In genomic region chr16:14649816-14650215, GRCh38 we compare ENCODE assay signal across 18 cellular contexts. TPM values are rescaled to one million over a fixed set of nuclear protein-coding genes. Genes with fewer than 3 reads are reported as not detected.
"Had no signal": no experiment of that assay in that cellular context is flagged by ENCODE, and none has a peak within 500 bp of the region (broad histone marks: within the 10 kb centered on the region; RNA-seq: fewer than 3 reads in every experiment).

No MANE protein-coding gene starts in this region.

- DNase-seq: activated CD4-positive, alpha-beta T cell treated with anti-CD3 and anti-CD28 coated beads for 4 hours; activated CD8-positive, alpha-beta memory T cell treated with anti-CD3 and anti-CD28 coated beads for 24 hours; activated gamma-delta T cell treated with Interleukin-2 at 50 U/mL for 16 hours; adrenal gland; dorsolateral prefrontal cortex; hippocampal formation; kidney; left lung; naive thymus-derived CD8-positive, alpha-beta T cell; pancreas; stimulated activated naive CD4-positive, alpha-beta T cell had no signal

- H3K4me1 Mint-ChIP-seq: WTC11 had no signal

- H3K4me3 Mint-ChIP-seq: naive thymus-derived CD8-positive, alpha-beta T cell; type B pancreatic cell; WTC11 had no signal

- H3K27me3 ChIP-seq: adrenal gland, cardiac muscle cell, dorsolateral prefrontal cortex, esophagus muscularis mucosa, left lung, pancreas, SJSA1 had no signal

- H3K9me3 Mint-ChIP-seq: naive thymus-derived CD8-positive, alpha-beta T cell; type B pancreatic cell; WTC11 had no signal

- H3K4me1 ChIP-seq: adrenal gland, esophagus muscularis mucosa, left lung, pancreas, SJSA1 had no signal

- H3K27ac Mint-ChIP-seq: type B pancreatic cell, WTC11 had no signal

- H3K27ac ChIP-seq: cardiac muscle cell, dorsolateral prefrontal cortex, esophagus muscularis mucosa, left lung, pancreas, SJSA1 had no signal

- ATAC-seq: left lung; naive thymus-derived CD8-positive, alpha-beta T cell; pancreas; WTC11 had no signal

- H3K4me3 ChIP-seq: adrenal gland, cardiac muscle cell, dorsolateral prefrontal cortex, esophagus muscularis mucosa, left lung, pancreas, SJSA1 had no signal

- H3K27me3 Mint-ChIP-seq: naive thymus-derived CD8-positive, alpha-beta T cell; type B pancreatic cell had no signal

- H3K9me3 ChIP-seq: adrenal gland, esophagus muscularis mucosa, left lung, pancreas, SJSA1 had no signal

RNA-seq across cellular contexts. Expression of gene PLA2G10, which starts 44.3 kb away (rescaled TPM):
- total RNA-seq: adrenal gland; cardiac muscle cell; esophagus muscularis mucosa; glomerular endothelial cell; kidney; naive thymus-derived CD8-positive, alpha-beta T cell; SJSA1; T-helper 2 cell treated with Interferon-gamma antibody and Interleukin-4, amounts not matched to agents 100 ng/mL and 5 ng/mL, for 36 hours had no signal
- polyA plus RNA-seq: adrenal gland; naive thymus-derived CD8-positive, alpha-beta T cell had no signal

RNA-seq across cellular contexts. Expression of gene NPIPA3, which starts 53.4 kb away (rescaled TPM):
- polyA plus RNA-seq: cardiac muscle cell had no signal
